Comparison of ENCODE assay signal across 8 cellular contexts in genomic region chr19:11324079-11324661, GRCh38. TPM values are rescaled to one million over a fixed set of nuclear protein-coding genes. Genes with fewer than 3 reads are reported as not detected.
DNase-seq lines count a peak whose midpoint lies in the region; ATAC-seq and TF ChIP-seq lines count a peak whose summit lies in the region.

No MANE protein-coding gene starts in this region.

- H3K9me3 Mint-ChIP-seq in activated CD8-positive, alpha-beta memory T cell treated with anti-CD3 and anti-CD28 coated beads, Interleukin-2, amount 10 ng/mL, durations not matched to agents 7 days and 5 days (ENCODE audit: low read depth) = no peaks in the 10 kb centered on the region

- CTCF ChIA-PET in activated CD8-positive, alpha-beta memory T cell treated with anti-CD3 and anti-CD28 coated beads, Interleukin-2, amount 10 ng/mL, durations not matched to agents 7 days and 5 days (lab: Charles Lee) = interaction anchor here (0.7 to 5.2 kb wide), 6 partner anchors 15 to 158 kb away, joined by 3 to 28 read pairs (median 6); partner anchors contain the start of genes CCDC159, RAB3D and TMEM205

- no peak for TF ChIP-seq EP300 in transverse colon (IDR thresholded peaks at IDR 0.05; ENCODE audit: low read depth)

- ATAC-seq in activated CD8-positive, alpha-beta memory T cell treated with anti-CD3 and anti-CD28 coated beads, Interleukin-2, amount 10 ng/mL, durations not matched to agents 7 days and 5 days = peak; percentile 89
- no peak for ATAC-seq in GM18870 (IDR thresholded peaks at IDR 0.05; ENCODE audit: unreplicated experiment)

- peaks cover 30% of the 10 kb centered on the region for H3K4me1 Mint-ChIP-seq in activated CD8-positive, alpha-beta memory T cell treated with anti-CD3 and anti-CD28 coated beads, Interleukin-2, amount 10 ng/mL, durations not matched to agents 7 days and 5 days

- H3K4me3 ChIP-seq in transverse colon = no peak overlapping the region

- peaks cover 0 to 8% (median 0%) of the 10 kb centered on the region in 4 donors for H3K36me3 ChIP-seq in transverse colon

- H3K27ac Mint-ChIP-seq in activated CD8-positive, alpha-beta memory T cell treated with anti-CD3 and anti-CD28 coated beads, Interleukin-2, amount 10 ng/mL, durations not matched to agents 7 days and 5 days = peak overlapping the region; percentile 92

- peak; percentile 86 for DNase-seq in activated CD8-positive, alpha-beta memory T cell treated with anti-CD3 and anti-CD28 coated beads, Interleukin-2, amount 10 ng/mL, durations not matched to agents 7 days and 5 days
- DNase-seq in activated CD8-positive, alpha-beta memory T cell treated with anti-CD3 and anti-CD28 coated beads for 24 hours = no peak
- DNase-seq in LHCN-M2 (ENCODE audit: low read depth) (peak; percentile 80), SW 1271 (lab: John Stamatoyannopoulos, UW) (peak; percentile 53 to 81), dermis blood vessel endothelial cell (peak; percentile 85), midbrain (lab: John Stamatoyannopoulos, UW) (peak; percentile 66), transverse colon (peak; percentile 81)

- no peaks in the 10 kb centered on the region for H3K36me3 Mint-ChIP-seq in activated CD8-positive, alpha-beta memory T cell treated with anti-CD3 and anti-CD28 coated beads, Interleukin-2, amount 10 ng/mL, durations not matched to agents 7 days and 5 days

- in situ Hi-C loops in transverse colon (cut with MboI; ENCODE audit: low pct_ligation_motif_present in 1 of 4, low pct_unique_long_range_greater_than_20kb in 1 of 4, low sequenced_read_pairs in 3 of 4) = no loop called here

- intact Hi-C loops in transverse colon (cut with DNase I; ENCODE audit: low total_unique reads) = no loop called here

- H3K27ac ChIP-seq in transverse colon = peak overlapping the region; percentile 65 to 78 (median 74)

- H3K9me3 ChIP-seq in transverse colon = no peaks in the 10 kb centered on the region

- H3K4me1 ChIP-seq in transverse colon = peaks cover 13 to 35% (median 19%) of the 10 kb centered on the region in 4 donors

- WGBS in transverse colon (ENCODE audit: low coverage in 1 of 2), 2 donors = 8 to 15% methylated on average over 6 to 9 of the region's 10 CpGs

- H3K27me3 Mint-ChIP-seq in activated CD8-positive, alpha-beta memory T cell treated with anti-CD3 and anti-CD28 coated beads, Interleukin-2, amount 10 ng/mL, durations not matched to agents 7 days and 5 days = peaks cover 3% of the 10 kb centered on the region

- H3K27me3 ChIP-seq in transverse colon = no peaks in the 10 kb centered on the region

- peak overlapping the region; percentile 60 for H3K4me3 Mint-ChIP-seq in activated CD8-positive, alpha-beta memory T cell treated with anti-CD3 and anti-CD28 coated beads, Interleukin-2, amount 10 ng/mL, durations not matched to agents 7 days and 5 days

- TF ChIP-seq POLR2A in transverse colon (IDR thresholded peaks at IDR 0.05) = no peak

- no peak for TF ChIP-seq CTCF in transverse colon (IDR thresholded peaks at IDR 0.05)

RNA-seq across cellular contexts. Expression of gene RAB3D, which starts 15.3 kb away (rescaled TPM):
- 1 to 10 TPM; 3.6 to 5.1 TPM for total RNA-seq in activated CD8-positive, alpha-beta memory T cell treated with anti-CD3 and anti-CD28 coated beads, Interleukin-2, amount 10 ng/mL, durations not matched to agents 7 days and 5 days
- total RNA-seq in LHCN-M2 (2014; rRNA removed) (1.3 and 1.5 TPM in 2 replicates), dermis blood vessel endothelial cell (55.6 and 65.0 TPM in 2 replicates), transverse colon (10 to 100 TPM; 16.5 to 41.1 (median 18.6) TPM)
- polyA plus RNA-seq in LHCN-M2 (2012) = 0.51 TPM

RNA-seq across cellular contexts. Expression of gene TMEM205, which starts 21.9 kb away (rescaled TPM):
- 10 to 100 TPM; 25.1 to 28.1 TPM for total RNA-seq in activated CD8-positive, alpha-beta memory T cell treated with anti-CD3 and anti-CD28 coated beads, Interleukin-2, amount 10 ng/mL, durations not matched to agents 7 days and 5 days
- total RNA-seq in LHCN-M2 (2014; rRNA removed) = 158 and 174 TPM in 2 replicates
- polyA plus RNA-seq in LHCN-M2 (2012) = 81.1 TPM
- 105 and 267 TPM in 2 replicates for total RNA-seq in dermis blood vessel endothelial cell
- 100 to 1,000 TPM in 2 of 4 donors, 10 to 100 TPM in 2; 18.7 to 163 (median 88.4) TPM for total RNA-seq in transverse colon

RNA-seq across cellular contexts. Expression of gene CCDC159, which starts 22.1 kb away (rescaled TPM):
- 10 to 100 TPM; 13.0 to 16.1 TPM for total RNA-seq in activated CD8-positive, alpha-beta memory T cell treated with anti-CD3 and anti-CD28 coated beads, Interleukin-2, amount 10 ng/mL, durations not matched to agents 7 days and 5 days
- total RNA-seq in LHCN-M2 (2014; rRNA removed) (2.8 and 3.6 TPM in 2 replicates), dermis blood vessel endothelial cell (7.8 and 10.4 TPM in 2 replicates), transverse colon (1,000 to 10,000 TPM in 1 of 4 donors, 10 to 100 TPM in 3; 13.8 to 1,153 (median 26.1) TPM)
- polyA plus RNA-seq in LHCN-M2 (2012) = 7.4 TPM

RNA-seq across cellular contexts. Expression of gene TSPAN16, which starts 28.2 kb away (rescaled TPM):
- total RNA-seq in activated CD8-positive, alpha-beta memory T cell treated with anti-CD3 and anti-CD28 coated beads, Interleukin-2, amount 10 ng/mL, durations not matched to agents 7 days and 5 days = not detected
- not detected in 2 replicates for total RNA-seq in LHCN-M2 (2014; rRNA removed)
- not detected for polyA plus RNA-seq in LHCN-M2 (2012)
- not detected in 2 replicates for total RNA-seq in dermis blood vessel endothelial cell
- not detected for total RNA-seq in transverse colon

RNA-seq across cellular contexts. Expression of gene PLPPR2, which starts 31.1 kb away (rescaled TPM):
- 1 to 10 TPM in 1 of 2 experiments, under 1 TPM in 1; 0.87 to 1.3 TPM for total RNA-seq in activated CD8-positive, alpha-beta memory T cell treated with anti-CD3 and anti-CD28 coated beads, Interleukin-2, amount 10 ng/mL, durations not matched to agents 7 days and 5 days
- total RNA-seq in LHCN-M2 (2014; rRNA removed) = 25.1 and 31.7 TPM in 2 replicates
- 38.9 TPM for polyA plus RNA-seq in LHCN-M2 (2012)
- total RNA-seq in dermis blood vessel endothelial cell = 8.7 and 14.1 TPM in 2 replicates
- total RNA-seq in transverse colon = 10 to 100 TPM in 2 of 4 donors, 1 to 10 TPM in 2; 6.3 to 51.7 (median 11.5) TPM
